Comparison of ENCODE assay signal across 9 cellular contexts in genomic region chr4:6715704-6716017, GRCh38. TPM values are rescaled to one million over a fixed set of nuclear protein-coding genes. Genes with fewer than 3 reads are reported as not detected.
DNase-seq lines count a peak whose midpoint lies in the region; ATAC-seq, FAIRE-seq and TF ChIP-seq lines count a peak whose summit lies in the region.
"Had no signal": no experiment of that assay in that cellular context is flagged by ENCODE, and none has a peak within 500 bp of the region (broad histone marks: within the 10 kb centered on the region; RNA-seq: fewer than 3 reads in every experiment).

No MANE protein-coding gene starts in this region.

- intact Hi-C loops in heart left ventricle (cut with DNase I), result loop anchor here in 8 of 10 donors (2.0 to 10.0 kb wide), 5 partner anchors 67 to 353 kb away; partner anchors contain the start of genes KIAA0232 (in 5 of the 8), GRPEL1 (in 1 of the 8) and MRFAP1 (in 1 of the 8)
- intact Hi-C loops in cardiac septum (cut with DNase I), result loop anchor here (1.0 to 10.0 kb wide), 4 partner anchors 67 to 329 kb away; partner anchors contain the start of genes KIAA0232, MRFAP1 and TADA2B
- intact Hi-C loops in GM12878 (cut with micrococcal nuclease; ENCODE audit: unreplicated experiment), result loop anchor here (1.0 to 5.0 kb wide), 4 partner anchors 41 to 272 kb away; partner anchors contain the start of gene KIAA0232
- intact Hi-C loops in upper lobe of right lung (cut with DNase I), result no loop called here

- H3K4me1 ChIP-seq in heart left ventricle (peaks cover 6 to 40% (median 27%) of the 10 kb centered on the region in 12 donors), GM12878 (ENCODE audit: control insufficient read depth, insufficient read depth, low read length) (peaks cover 7% of the 10 kb centered on the region), lung (ENCODE audit: control insufficient read depth in 2 of 2, insufficient read depth in 2 of 2, low read length in 2 of 2) (no peaks in the 10 kb centered on the region), upper lobe of right lung (peaks cover 16% of the 10 kb centered on the region)

- H3K4me3 ChIP-seq in heart left ventricle (peak overlapping the region in 11 of 12 donors; percentile 64 to 94 (median 77)), GM12878 (no peak overlapping the region; the same call in 1 of the 2 replicates), lung (peak overlapping the region; percentile 89), upper lobe of right lung (peak overlapping the region; percentile 77)

- H2AFZ ChIP-seq in GM12878 (ENCODE audit: control insufficient read depth, low read depth, low read length), result peak overlapping the region; percentile 81

- 7 to 10% (median 8%) methylated on average over 9 of the region's 9 CpGs for WGBS in heart left ventricle, 4 donors
- 0% methylated on average over 9 of the region's 9 CpGs for WGBS in GM12878 (ENCODE audit: insufficient coverage, insufficient replicate concordance, low lambda C conversion rate, missing lambda C conversion rate)
- WGBS in lung, 2 donors, result 9 to 15% methylated on average over 9 of the region's 9 CpGs

- CTCF ChIA-PET in GM12878 (lab: Yijun Ruan, JAX), result interaction anchor here (0.8 to 9.8 kb wide), 5 partner anchors 40 to 354 kb away, joined by 3 to 277 read pairs (median 64); partner anchors contain the start of gene GRPEL1

- TF ChIP-seq RAD21 in GM12878 (IDR thresholded peaks at IDR 0.05; ENCODE audit: insufficient read depth, low read depth, low read length), result no peak

- POLR2A ChIA-PET in GM12878 (lab: Charles Lee), result interaction anchor here (1.0 kb wide), 1 partner anchor 40 kb away, joined by 3 read pairs; no protein-coding TSS in a partner anchor

- TF ChIP-seq CTCF in heart left ventricle (IDR thresholded peaks at IDR 0.05) (no peak), GM12878 (IDR thresholded peaks at IDR 0.05 in 2 of 3, conservative IDR thresholded peaks at IDR 0.05 in 1 of 3; ENCODE audit: control insufficient read depth in 2 of 3, extremely low read depth in 1 of 3, insufficient read depth in 1 of 3, low read depth in 3 of 3, low read length in 3 of 3) (no peak), lung (IDR thresholded peaks at IDR 0.05; ENCODE audit: control extremely low read depth, extremely low read depth) (no peak), upper lobe of right lung (IDR thresholded peaks at IDR 0.05) (no peak)

- no peak for TF ChIP-seq EP300 in GM12878 (IDR thresholded peaks at IDR 0.05; ENCODE audit: borderline replicate concordance in 1 of 2, control insufficient read depth in 1 of 2, low read depth in 2 of 2, low read length in 2 of 2)

- peaks cover 18% of the 10 kb centered on the region for H3K79me2 ChIP-seq in GM12878 (ENCODE audit: control insufficient read depth, insufficient read depth, low read length)

- FAIRE-seq in GM12878 (lab: Jason Lieb, UNC), result no peak

- H3K9me3 ChIP-seq in heart left ventricle (no peaks in the 10 kb centered on the region), GM12878 (replicated peaks; ENCODE audit: control insufficient read depth, insufficient read depth, low read length) (no peaks in the 10 kb centered on the region; the same call in 2 of the 3 replicates), lung (ENCODE audit: control insufficient read depth in 2 of 2, insufficient read depth in 1 of 2, low read length in 1 of 2) (no peaks in the 10 kb centered on the region), upper lobe of right lung (no peaks in the 10 kb centered on the region)

- no peaks in the 10 kb centered on the region for H3K27me3 ChIP-seq in heart left ventricle
- no peaks in the 10 kb centered on the region for H3K27me3 ChIP-seq in GM12878 (replicated peaks in 1 of 2; ENCODE audit: control insufficient read depth in 2 of 2, insufficient read depth in 2 of 2, low read length in 1 of 2)
- no peaks in the 10 kb centered on the region for H3K27me3 ChIP-seq in lung (ENCODE audit: control insufficient read depth, insufficient read depth)
- no peaks in the 10 kb centered on the region for H3K27me3 ChIP-seq in upper lobe of right lung

- ATAC-seq in heart left ventricle (no peak), GM12878 (no peak), lung (ENCODE audit: insufficient read depth, low FRiP score) (no peak), upper lobe of right lung (no peak)

- BruUV-seq in GM12878 (replicated peaks; lab: Mats Ljungman, UMichigan), result no TSS peak

- DNase-seq in heart left ventricle (no peak), cardiac septum (ENCODE audit: low spot score) (no peak), GM12878 (ENCODE audit: low read depth, low spot score) (no peak), lung (ENCODE audit: low spot score) (no peak), upper lobe of right lung (no peak), NK-92 (lab: John Stamatoyannopoulos, UW; ENCODE audit: unreplicated experiment) (no peak), NCI-H2196 (lab: John Stamatoyannopoulos, UW; ENCODE audit: unreplicated experiment) (no peak), RPMI8226 (no peak)

- in situ Hi-C loops in GM12878 (cut with MboI), result no loop called here

- SMC1A ChIA-PET in GM12878 (lab: Charles Lee; ENCODE audit: uncharacterized antibody, unreplicated experiment), result interaction anchor here (1.3 to 4.5 kb wide), 3 partner anchors 8 to 170 kb away, joined by 4 to 33 read pairs (median 20); a partner anchor contains a TSS

- no peak overlapping the region for H3K9ac ChIP-seq in GM12878 (ENCODE audit: control insufficient read depth, insufficient read depth, low read length)

- RAD21 ChIA-PET in GM12878 (lab: Charles Lee; ENCODE audit: unreplicated experiment), result interaction anchor here (1.6 to 7.4 kb wide), 3 partner anchors 9 to 194 kb away, joined by 4 to 155 read pairs (median 5); partner anchors contain the start of gene TBC1D14

- H3K4me2 ChIP-seq in GM12878 (ENCODE audit: control insufficient read depth, insufficient read depth), result peak overlapping the region; percentile 51

- H3K36me3 ChIP-seq in heart left ventricle (peaks cover 0 to 3% (median 0%) of the 10 kb centered on the region in 9 donors), GM12878 (ENCODE audit: control insufficient read depth in 2 of 2, insufficient read depth in 2 of 2, low read length in 1 of 2) (no peaks in the 10 kb centered on the region), lung (ENCODE audit: control insufficient read depth in 2 of 2, insufficient read depth in 2 of 2, low read length in 2 of 2) (no peaks in the 10 kb centered on the region), upper lobe of right lung (peaks cover 10% of the 10 kb centered on the region)

- TF ChIP-seq POLR2A in heart left ventricle (IDR thresholded peaks at IDR 0.05) (no peak), GM12878 (IDR thresholded peaks at IDR 0.05; ENCODE audit: low read depth, low read length) (no peak)

- H3K27ac ChIP-seq in heart left ventricle (peak overlapping the region; percentile 80 to 97 (median 94)), GM12878 (ENCODE audit: control insufficient read depth, insufficient read depth) (no peak overlapping the region), lung (ENCODE audit: low read depth in 1 of 2, low read length in 1 of 2) (peak overlapping the region; percentile 96), upper lobe of right lung (peak overlapping the region; percentile 93)

- H4K20me1 ChIP-seq in GM12878 (ENCODE audit: control insufficient read depth, insufficient read depth), result peaks cover 3% of the 10 kb centered on the region; the same call in 1 of the 2 replicates

RNA-seq across cellular contexts. Expression of gene BLOC1S4, which starts 0.3 kb away (rescaled TPM):
- 10 to 100 TPM in 1 of 9 donors, 1 to 10 TPM in 8; 5.8 to 14.1 (median 7.8) TPM for total RNA-seq in heart left ventricle
- 1 to 10 TPM; 4.4 to 6.3 TPM for polyA plus RNA-seq in heart left ventricle
- total RNA-seq in cardiac septum, result 7.5 TPM
- 5.3 and 5.7 TPM in 2 replicates for total RNA-seq in GM12878 (2013; cell fraction: nucleolus; rRNA removed)
- total RNA-seq in GM12878 (2014; rRNA removed), result 19.9 and 23.8 TPM in 2 replicates
- total RNA-seq in GM12878 (2014; rRNA removed; fragmentation: Illumina TruSeq; extraction: Trizol), result 5.8 and 6.9 TPM in 2 replicates
- total RNA-seq in GM12878 (2021), result 18.0 and 20.4 TPM in 2 replicates
- polyA plus RNA-seq in GM12878 (2011; ENCODE audit: low read depth), result 5.2 TPM
- polyA plus RNA-seq in GM12878 (2011; rRNA removed), result 9.8 and 11.5 TPM in 2 replicates
- polyA plus RNA-seq in GM12878 (2011; cell fraction: cytosol; rRNA removed), result 11.7 and 17.3 TPM in 2 replicates
- 12.7 and 15.0 TPM in 2 replicates for polyA plus RNA-seq in GM12878 (2011; cell fraction: nucleus; rRNA removed)
- 11.9 and 12.5 TPM in 2 replicates for polyA plus RNA-seq in GM12878 (2012)
- polyA plus RNA-seq in GM12878 (2014; fragmentation: Illumina TruSeq; extraction: Trizol), result 4.2 and 7.5 TPM in 2 replicates
- polyA plus RNA-seq in GM12878 (2014; fragmentation: Nextera tagmentation; extraction: Ambion mirVana), result 1 to 10 TPM; 2.7 to 6.3 TPM
- polyA plus RNA-seq in GM12878 (2014; rRNA removed), result 20.8 and 21.2 TPM in 2 replicates
- polyA plus RNA-seq in GM12878 (2016; fragmentation: Nextera tagmentation; extraction: Ambion mirVana), result 10 to 100 TPM in 1 of 2 experiments, 1 to 10 TPM in 1; 3.0 to 21.1 TPM
- polyA minus RNA-seq in GM12878 (2011; rRNA and poly(A)+ RNA removed), result 4.9 and 8.0 TPM in 2 replicates
- polyA minus RNA-seq in GM12878 (2011; cell fraction: cytosol; rRNA and poly(A)+ RNA removed), result 4.1 and 5.5 TPM in 2 replicates
- 6.3 and 14.2 TPM in 2 replicates for polyA minus RNA-seq in GM12878 (2011; cell fraction: nucleus; rRNA and poly(A)+ RNA removed)
- 10 to 100 TPM in 1 of 2 donors, 1 to 10 TPM in 1; 8.0 to 15.2 TPM for total RNA-seq in lung
- 10 to 100 TPM in 1 of 2 donors, 1 to 10 TPM in 1; 9.5 to 13.7 TPM for polyA plus RNA-seq in lung
- total RNA-seq in upper lobe of right lung, result 10.7 TPM

RNA-seq across cellular contexts. Expression of gene MRFAP1L1, which starts 6.0 kb away (rescaled TPM):
- 10 to 100 TPM; 38.2 to 50.7 (median 41.3) TPM for total RNA-seq in heart left ventricle
- 10 to 100 TPM; 69.9 to 77.2 TPM for polyA plus RNA-seq in heart left ventricle
- 48.6 TPM for total RNA-seq in cardiac septum
- total RNA-seq in GM12878 (2013; cell fraction: nucleolus; rRNA removed), result 29.8 and 30.0 TPM in 2 replicates
- total RNA-seq in GM12878 (2014; rRNA removed), result 41.3 and 52.4 TPM in 2 replicates
- 61.3 and 65.8 TPM in 2 replicates for total RNA-seq in GM12878 (2014; rRNA removed; fragmentation: Illumina TruSeq; extraction: Trizol)
- 44.0 and 44.2 TPM in 2 replicates for total RNA-seq in GM12878 (2021)
- polyA plus RNA-seq in GM12878 (2011; ENCODE audit: low read depth), result 27.4 TPM
- 85.1 and 117 TPM in 2 replicates for polyA plus RNA-seq in GM12878 (2011; rRNA removed)
- 29.5 and 33.3 TPM in 2 replicates for polyA plus RNA-seq in GM12878 (2011; cell fraction: cytosol; rRNA removed)
- 43.6 and 56.6 TPM in 2 replicates for polyA plus RNA-seq in GM12878 (2011; cell fraction: nucleus; rRNA removed)
- 36.0 and 41.9 TPM in 2 replicates for polyA plus RNA-seq in GM12878 (2012)
- 61.1 and 67.8 TPM in 2 replicates for polyA plus RNA-seq in GM12878 (2014; fragmentation: Illumina TruSeq; extraction: Trizol)
- polyA plus RNA-seq in GM12878 (2014; fragmentation: Nextera tagmentation; extraction: Ambion mirVana), result 10 to 100 TPM; 30.6 to 34.5 TPM
- polyA plus RNA-seq in GM12878 (2014; rRNA removed), result 51.3 and 58.7 TPM in 2 replicates
- 10 to 100 TPM; 52.2 to 53.6 TPM for polyA plus RNA-seq in GM12878 (2016; fragmentation: Nextera tagmentation; extraction: Ambion mirVana)
- 20.3 and 23.2 TPM in 2 replicates for polyA minus RNA-seq in GM12878 (2011; rRNA and poly(A)+ RNA removed)
- 9.1 and 12.2 TPM in 2 replicates for polyA minus RNA-seq in GM12878 (2011; cell fraction: cytosol; rRNA and poly(A)+ RNA removed)
- 15.6 and 21.7 TPM in 2 replicates for polyA minus RNA-seq in GM12878 (2011; cell fraction: nucleus; rRNA and poly(A)+ RNA removed)
- 10 to 100 TPM; 46.1 to 75.1 TPM for total RNA-seq in lung
- 10 to 100 TPM; 53.7 to 58.9 TPM for polyA plus RNA-seq in lung
- 46.6 TPM for total RNA-seq in upper lobe of right lung

RNA-seq across cellular contexts. Expression of gene S100P, which starts 22.0 kb away (rescaled TPM):
- total RNA-seq in heart left ventricle, result 1 to 10 TPM in 3 of 9 donors, under 1 TPM in 4, not detected in 2; 0.62 to 4.1 (median 0.87) TPM
- polyA plus RNA-seq in heart left ventricle, result under 1 TPM; 0.19 to 0.46 TPM
- 2.8 TPM for total RNA-seq in cardiac septum
- total RNA-seq in GM12878 (2013; cell fraction: nucleolus; rRNA removed), result not detected in 2 replicates
- not detected in 2 replicates for total RNA-seq in GM12878 (2014; rRNA removed)
- total RNA-seq in GM12878 (2014; rRNA removed; fragmentation: Illumina TruSeq; extraction: Trizol), result not detected in 2 replicates
- 0.37 and 0.90 TPM in 2 replicates for total RNA-seq in GM12878 (2021)
- not detected for polyA plus RNA-seq in GM12878 (2011; ENCODE audit: low read depth)
- polyA plus RNA-seq in GM12878 (2011; rRNA removed), result not detected in 2 replicates
- polyA plus RNA-seq in GM12878 (2011; cell fraction: cytosol; rRNA removed), result not detected in 2 replicates
- polyA plus RNA-seq in GM12878 (2011; cell fraction: nucleus; rRNA removed), result not detected in 2 replicates
- not detected in 2 replicates for polyA plus RNA-seq in GM12878 (2012)
- polyA plus RNA-seq in GM12878 (2014; fragmentation: Illumina TruSeq; extraction: Trizol), result not detected in 2 replicates
- not detected for polyA plus RNA-seq in GM12878 (2014; fragmentation: Nextera tagmentation; extraction: Ambion mirVana)
- not detected in 2 replicates for polyA plus RNA-seq in GM12878 (2014; rRNA removed)
- polyA plus RNA-seq in GM12878 (2016; fragmentation: Nextera tagmentation; extraction: Ambion mirVana), result not detected
- polyA minus RNA-seq in GM12878 (2011; rRNA and poly(A)+ RNA removed), result not detected in 2 replicates
- polyA minus RNA-seq in GM12878 (2011; cell fraction: cytosol; rRNA and poly(A)+ RNA removed), result 14.4 and 27.8 TPM in 2 replicates
- polyA minus RNA-seq in GM12878 (2011; cell fraction: nucleus; rRNA and poly(A)+ RNA removed), result 3.7 and 12.0 TPM in 2 replicates
- 10 to 100 TPM; 34.2 to 64.5 TPM for total RNA-seq in lung
- 100 to 1,000 TPM in 1 of 2 donors, 10 to 100 TPM in 1; 38.7 to 118 TPM for polyA plus RNA-seq in lung
- 3.6 TPM for total RNA-seq in upper lobe of right lung
- total RNA-seq: renal cortical epithelial cell had no signal
